Comparison of ENCODE assay signal across 1 cellular context in the genomic region with DNA sequence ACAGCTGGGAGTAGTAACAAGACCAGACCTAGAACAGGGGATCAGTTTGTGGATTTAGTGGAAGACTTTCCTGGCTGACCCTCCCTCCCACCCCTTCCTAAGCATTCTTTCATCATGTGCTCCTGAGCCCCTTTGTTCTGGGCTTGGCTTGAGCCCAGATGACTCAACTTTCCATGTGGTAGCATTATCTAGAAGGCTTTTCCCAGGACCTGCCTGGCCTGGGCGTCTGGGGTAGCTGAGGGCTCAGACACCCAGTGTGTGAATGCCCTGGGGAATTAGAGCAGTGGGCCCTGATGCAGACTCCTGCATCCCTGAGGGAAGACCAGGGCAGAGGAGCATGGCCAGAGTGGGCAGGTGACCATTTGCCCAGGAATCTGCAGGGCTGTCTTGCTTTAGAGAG.
TF ChIP-seq lines count a peak whose summit lies in the region.

No MANE protein-coding gene starts in this region.

TF ChIP-seq in endothelial cell of umbilical vein, 7 proteins besides CTCF, POLR2A, EP300 and RAD21:
- no peak for TF ChIP-seq JUN (IDR thresholded peaks at IDR 0.05; ENCODE audit: borderline replicate concordance, insufficient read depth, insufficient read length, low read depth)
- TF ChIP-seq MYC (IDR thresholded peaks at IDR 0.05; ENCODE audit: low read depth, low read length): no peak
